Comparison of ENCODE assay signal across 12 cellular contexts in the genomic region with DNA sequence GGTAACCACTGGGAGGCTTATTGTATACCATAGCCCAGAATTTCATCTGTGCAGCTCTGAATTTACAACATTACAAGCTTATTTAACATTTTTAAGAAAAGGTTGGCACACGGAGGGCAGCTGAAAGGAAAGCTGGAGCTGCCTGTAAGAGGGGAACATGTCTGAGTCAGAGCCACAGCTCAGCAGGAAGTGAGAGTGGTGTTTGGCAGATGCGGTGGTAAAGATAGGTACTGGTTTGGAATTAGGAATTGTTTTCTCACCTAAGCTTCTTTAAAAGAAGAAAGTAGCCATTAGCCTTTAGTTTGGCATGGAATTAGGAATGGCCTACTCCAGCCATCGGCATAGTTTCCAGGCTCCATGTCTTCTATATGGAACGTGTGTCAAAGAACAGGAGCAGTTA.
"Had no signal": no experiment of that assay in that cellular context is flagged by ENCODE, and none has a peak within 500 bp of the region (broad histone marks: within the 10 kb centered on the region; RNA-seq: fewer than 3 reads in every experiment).

No MANE protein-coding gene starts in this region.

- H3K9me3 ChIP-seq: left ventricle myocardium inferior, right atrium auricular region, stomach had no signal

- H3K79me2 ChIP-seq: parathyroid adenoma had no signal

- H3K27ac ChIP-seq: left ventricle myocardium inferior, parathyroid adenoma, right atrium auricular region, skin epidermis, stomach had no signal

- H3K9me3 Mint-ChIP-seq: activated CD4-positive, alpha-beta T cell treated with anti-CD3 and anti-CD28 coated beads, Interleukin-2, amount 10 ng/mL, durations not matched to agents 24 days and 14 days; activated T-helper 1 cell treated with anti-CD3 and anti-CD28 coated beads, Interleukin-12 subunit alpha, Interleukin-12 subunit beta, Interleukin-2, Interleukin-4 antibody, amounts not matched to agents 30 ng/mL and 10 ng/mL and 1 ng/mL, durations not matched to agents 14 hours and 24 hours and 36 hours had no signal

- H3K27ac Mint-ChIP-seq: activated CD4-positive, alpha-beta T cell treated with anti-CD3 and anti-CD28 coated beads, Interleukin-2, amount 10 ng/mL, durations not matched to agents 24 days and 14 days; activated T-helper 1 cell treated with anti-CD3 and anti-CD28 coated beads, Interleukin-12 subunit alpha, Interleukin-12 subunit beta, Interleukin-2, Interleukin-4 antibody, amounts not matched to agents 30 ng/mL and 10 ng/mL and 1 ng/mL, durations not matched to agents 14 hours and 24 hours and 36 hours had no signal

- DNase-seq: activated CD4-positive, alpha-beta T cell treated with anti-CD3 and anti-CD28 coated beads, Interleukin-2, amount 10 ng/mL, durations not matched to agents 24 days and 14 days; activated naive CD4-positive, alpha-beta T cell treated with Interleukin-2 at 50 U/mL for 16 hours; central memory CD4-positive, alpha-beta T cell; glutamatergic neuron; left ventricle myocardium inferior; stimulated activated CD4-positive, alpha-beta T cell treated with anti-CD3 and anti-CD28 coated beads, Interleukin-4, amount 100 ng/mL, for 4 hours; stomach; SW 1271 had no signal

- H3K36me3 ChIP-seq: left ventricle myocardium inferior, stomach had no signal

- H3K4me3 Mint-ChIP-seq: activated CD4-positive, alpha-beta T cell treated with anti-CD3 and anti-CD28 coated beads, Interleukin-2, amount 10 ng/mL, durations not matched to agents 24 days and 14 days; activated T-helper 1 cell treated with anti-CD3 and anti-CD28 coated beads, Interleukin-12 subunit alpha, Interleukin-12 subunit beta, Interleukin-2, Interleukin-4 antibody, amounts not matched to agents 30 ng/mL and 10 ng/mL and 1 ng/mL, durations not matched to agents 14 hours and 24 hours and 36 hours had no signal

- H3K27me3 ChIP-seq: right atrium auricular region, stomach had no signal

- H2AFZ ChIP-seq: parathyroid adenoma had no signal

- H3K4me1 ChIP-seq: left ventricle myocardium inferior, parathyroid adenoma, right atrium auricular region, stomach had no signal

- H3K4me3 ChIP-seq: left ventricle myocardium inferior, right atrium auricular region, skin epidermis, stomach had no signal

- H3K4me1 Mint-ChIP-seq: activated CD4-positive, alpha-beta T cell treated with anti-CD3 and anti-CD28 coated beads, Interleukin-2, amount 10 ng/mL, durations not matched to agents 24 days and 14 days had no signal

- H3K9ac ChIP-seq: parathyroid adenoma had no signal
